Comparison of ENCODE assay signal across 1 cellular context in the genomic region with DNA sequence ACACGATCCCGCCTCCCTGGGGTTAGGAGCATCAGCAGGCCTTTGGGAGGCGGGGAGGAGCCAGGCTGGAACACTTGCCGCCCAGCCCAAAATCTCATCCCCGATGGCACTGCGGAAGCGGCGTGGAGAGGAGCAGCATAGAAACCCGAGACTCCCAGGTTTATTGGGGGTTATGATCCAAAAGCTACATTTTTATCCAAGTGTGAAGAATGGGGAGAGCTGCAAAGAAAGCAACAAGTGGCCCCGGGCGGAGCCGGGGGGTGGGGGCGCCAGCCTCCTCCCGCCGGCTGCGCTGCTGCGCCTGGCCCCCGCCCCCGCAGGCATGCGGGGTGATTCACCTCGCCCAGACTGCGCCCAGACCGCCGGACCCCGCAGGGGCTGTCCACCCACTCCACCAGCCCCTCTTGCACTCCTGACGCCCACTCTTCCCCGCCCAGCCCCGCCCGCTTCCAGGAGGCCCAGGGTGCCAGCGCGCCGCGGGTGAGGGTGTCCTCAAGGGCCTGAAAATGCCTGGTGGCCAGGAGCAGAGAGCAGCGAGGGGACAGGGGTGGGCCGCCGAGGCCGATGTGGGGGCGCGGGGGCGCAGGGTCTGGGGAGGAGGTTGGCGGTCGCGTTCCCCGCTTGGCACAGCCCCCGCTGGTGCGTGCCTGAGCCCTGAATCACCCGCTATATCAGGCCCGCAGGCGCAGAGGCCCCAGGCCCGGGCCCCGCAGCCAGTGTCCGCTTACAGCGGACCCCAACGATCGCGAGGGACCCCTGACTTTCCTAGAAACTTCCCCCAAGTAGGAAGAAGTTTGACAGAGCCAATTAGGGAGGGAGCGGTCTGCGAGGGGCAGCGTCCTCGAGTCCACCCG.
A peak's percentile ranks its signal among the peaks of the same experiment; 100 is the strongest.
TF ChIP-seq lines count a peak whose summit lies in the region.

No MANE protein-coding gene starts in this region.

TF ChIP-seq in H1, 55 proteins besides CTCF, POLR2A, EP300 and RAD21:
- no peak for TF ChIP-seq CBX8 (IDR thresholded peaks at IDR 0.05; ENCODE audit: borderline replicate concordance, low read depth, low read length)
- TF ChIP-seq EGR1 (IDR thresholded peaks at IDR 0.05; ENCODE audit: borderline replicate concordance, low read depth, low read length) = peak; percentile 83; the same call in 1 of the 2 replicates
- TF ChIP-seq SIX5 (IDR thresholded peaks at IDR 0.05; ENCODE audit: low read depth, low read length) = no peak
- TF ChIP-seq, protein P1, sequence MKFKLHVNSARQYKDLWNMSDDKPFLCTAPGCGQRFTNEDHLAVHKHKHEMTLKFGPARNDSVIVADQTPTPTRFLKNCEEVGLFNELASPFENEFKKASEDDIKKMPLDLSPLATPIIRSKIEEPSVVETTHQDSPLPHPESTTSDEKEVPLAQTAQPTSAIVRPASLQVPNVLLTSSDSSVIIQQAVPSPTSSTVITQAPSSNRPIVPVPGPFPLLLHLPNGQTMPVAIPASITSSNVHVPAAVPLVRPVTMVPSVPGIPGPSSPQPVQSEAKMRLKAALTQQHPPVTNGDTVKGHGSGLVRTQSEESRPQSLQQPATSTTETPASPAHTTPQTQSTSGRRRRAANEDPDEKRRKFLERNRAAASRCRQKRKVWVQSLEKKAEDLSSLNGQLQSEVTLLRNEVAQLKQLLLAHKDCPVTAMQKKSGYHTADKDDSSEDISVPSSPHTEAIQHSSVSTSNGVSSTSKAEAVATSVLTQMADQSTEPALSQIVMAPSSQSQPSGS (IDR thresholded peaks at IDR 0.05; ENCODE audit: low read length) = no peak
